Comparison of ENCODE assay signal across 9 cellular contexts in genomic region chr17:50948711-50949110, GRCh38.
DNase-seq lines count a peak whose midpoint lies in the region; ATAC-seq and TF ChIP-seq lines count a peak whose summit lies in the region.
"Had no signal": no experiment of that assay in that cellular context is flagged by ENCODE, and none has a peak within 500 bp of the region (broad histone marks: within the 10 kb centered on the region; RNA-seq: fewer than 3 reads in every experiment).

No MANE protein-coding gene starts in this region.

- no peak overlapping the region; the same call in 1 of the 2 replicates for H2AFZ ChIP-seq in SK-N-SH (ENCODE audit: low read depth)

- H3K27ac ChIP-seq in SK-N-SH (ENCODE audit: low read depth in 2 of 2, low read length in 1 of 2), result peak overlapping the region; percentile 81 to 82; a peak in 3 of 4 replicates
- H3K27ac ChIP-seq in caudate nucleus (ENCODE audit: low read depth, low read length), result peak overlapping the region; percentile 78
- H3K27ac ChIP-seq in mucosa of rectum (ENCODE audit: low read depth in 2 of 2, low read length in 2 of 2), result peak overlapping the region; percentile 93 to 97
- H3K27ac ChIP-seq in suprapubic skin, result peak overlapping the region; percentile 78

- WGBS in SK-N-SH (ENCODE audit: low lambda C conversion rate), result 97% methylated on average over 13 of the region's 13 CpGs
- 91% methylated on average over 13 of the region's 13 CpGs for WGBS in suprapubic skin

- no peak for DNase-seq in SK-N-SH
- no peak for DNase-seq in caudate nucleus (lab: John Stamatoyannopoulos, UW)
- DNase-seq in suprapubic skin (ENCODE audit: low spot score in 2 of 2), result peak in 1 of 2 donors; percentile 48
- DNase-seq in SHP77 (lab: John Stamatoyannopoulos, UW), result no peak
- DNase-seq in NK-92 treated with Interleukin-12 subunit alpha and Interleukin-12 subunit beta, amount 100 ng/mL, for 24 hours (lab: John Stamatoyannopoulos, UW), result no peak
- DNase-seq in 8988T, result no peak
- DNase-seq: stimulated activated naive CD4-positive, alpha-beta T cell had no signal

- TF ChIP-seq EP300 in SK-N-SH (IDR thresholded peaks at IDR 0.05; ENCODE audit: borderline replicate concordance in 1 of 2, low read depth in 1 of 2, low read length in 1 of 2) (no peak), suprapubic skin (IDR thresholded peaks at IDR 0.05) (no peak)

- H3K27me3 ChIP-seq in SK-N-SH (ENCODE audit: insufficient read depth) (no peaks in the 10 kb centered on the region), mucosa of rectum (ENCODE audit: control insufficient read depth in 2 of 2, insufficient read depth in 2 of 2, low read length in 2 of 2) (no peaks in the 10 kb centered on the region), suprapubic skin (no peaks in the 10 kb centered on the region)

- POLR2A ChIA-PET in SK-N-SH (lab: Yijun Ruan, JAX), result interaction anchor here (1.2 to 15.4 kb wide), 5 partner anchors 17 to 85 kb away, joined by 7 to 609 read pairs (median 24); partner anchors contain the start of gene TOB1

- H3F3A ChIP-seq in SK-N-SH (replicated peaks; ENCODE audit: insufficient read depth), result peaks cover 11% of the 10 kb centered on the region

- CTCF ChIA-PET in SK-N-SH (lab: Yijun Ruan, JAX), result interaction anchor here (0.6 to 16.9 kb wide), 13 partner anchors 8 to 1302 kb away, joined by 3 to 820 read pairs (median 19); partner anchors contain the start of genes NME1 and TOB1

- H3K9ac ChIP-seq in SK-N-SH (no peak overlapping the region), mucosa of rectum (ENCODE audit: low read depth in 1 of 2, low read length in 2 of 2) (peak overlapping the region; percentile 66 to 72)

- TF ChIP-seq POLR2A in suprapubic skin (IDR thresholded peaks at IDR 0.05), result no peak

- H3K79me2 ChIP-seq in SK-N-SH (ENCODE audit: insufficient read depth), result no peaks in the 10 kb centered on the region

- no peak for ATAC-seq in SK-N-SH treated with all-trans-retinoic acid at 6 μM for 48 hours

- no peak for TF ChIP-seq RAD21 in SK-N-SH (IDR thresholded peaks at IDR 0.05; ENCODE audit: low read length)

- H3K9me3 ChIP-seq in SK-N-SH (no peaks in the 10 kb centered on the region), mucosa of rectum (ENCODE audit: control insufficient read depth in 2 of 2, low read length in 2 of 2) (no peaks in the 10 kb centered on the region), suprapubic skin (no peaks in the 10 kb centered on the region)

- no peak overlapping the region for H3K4me3 ChIP-seq in SK-N-SH (ENCODE audit: low read depth in 2 of 2, low read length in 1 of 2)
- H3K4me3 ChIP-seq in mucosa of rectum (ENCODE audit: low read length in 2 of 2), result peak overlapping the region in 1 of 2 donors; percentile 37
- no peak overlapping the region for H3K4me3 ChIP-seq in suprapubic skin

- H4K20me1 ChIP-seq in SK-N-SH (ENCODE audit: insufficient read depth), result no peaks in the 10 kb centered on the region

- TF ChIP-seq CTCF in SK-N-SH (IDR thresholded peaks at IDR 0.05), result no peak
- no peak for TF ChIP-seq CTCF in suprapubic skin (IDR thresholded peaks at IDR 0.05)

- no peaks in the 10 kb centered on the region for H3K36me3 ChIP-seq in SK-N-SH (replicated peaks in 1 of 2; ENCODE audit: control insufficient read depth in 1 of 2, insufficient read depth in 2 of 2, low read length in 1 of 2)
- no peaks in the 10 kb centered on the region for H3K36me3 ChIP-seq in mucosa of rectum (ENCODE audit: control insufficient read depth in 2 of 2, insufficient read depth in 2 of 2, low read length in 2 of 2)
- H3K36me3 ChIP-seq in suprapubic skin, result no peaks in the 10 kb centered on the region

- no peaks in the 10 kb centered on the region for H3K9me2 ChIP-seq in SK-N-SH

- no peak overlapping the region for H3K4me2 ChIP-seq in SK-N-SH

- H3K4me1 ChIP-seq in SK-N-SH (ENCODE audit: control insufficient read depth in 1 of 2, insufficient read depth in 2 of 2, low read depth in 1 of 2, low read length in 1 of 2) (peaks cover 30 to 76% of the 10 kb centered on the region in 2 experiments; a peak in 3 of 4 replicates), mucosa of rectum (ENCODE audit: control insufficient read depth in 2 of 2, insufficient read depth in 2 of 2, low read length in 2 of 2) (peaks cover 60 to 65% of the 10 kb centered on the region in 2 donors), suprapubic skin (peaks cover 64% of the 10 kb centered on the region)

TF ChIP-seq in SK-N-SH, 30 proteins besides CTCF, POLR2A, EP300 and RAD21 (continues in another document):
- TF ChIP-seq JUND (IDR thresholded peaks at IDR 0.05), result no peak
- no peak for TF ChIP-seq FOSL2 (IDR thresholded peaks at IDR 0.05; ENCODE audit: borderline replicate concordance, low read depth)
- no peak for TF ChIP-seq TCF12 (IDR thresholded peaks at IDR 0.05)
- TF ChIP-seq REST (IDR thresholded peaks at IDR 0.05; ENCODE audit: low read depth, low read length), result no peak
- TF ChIP-seq FOXJ3 (CRISPR knock-in tag; IDR thresholded peaks at IDR 0.05), result no peak
- TF ChIP-seq YY1 (IDR thresholded peaks at IDR 0.05; ENCODE audit: low read depth), result no peak
- no peak for TF ChIP-seq ELF1 (IDR thresholded peaks at IDR 0.05)

TF ChIP-seq in SK-N-SH treated with all-trans-retinoic acid at 6 μM for 48 hours, 23 proteins besides CTCF, POLR2A, EP300 and RAD21:
- TF ChIP-seq PATZ1 (CRISPR knock-in tag; IDR thresholded peaks at IDR 0.05; ENCODE audit: borderline replicate concordance) (no peak), ZNF70 (CRISPR knock-in tag; IDR thresholded peaks at IDR 0.05) (no peak), CSDC2 (CRISPR knock-in tag; IDR thresholded peaks at IDR 0.05) (no peak), ZNF565 (CRISPR knock-in tag; conservative IDR thresholded peaks at IDR 0.05; ENCODE audit: low read depth) (no peak), PPARA (CRISPR knock-in tag; IDR thresholded peaks at IDR 0.05; ENCODE audit: borderline replicate concordance) (no peak), ZNF8 (CRISPR knock-in tag; IDR thresholded peaks at IDR 0.05) (no peak), ISL1 (CRISPR knock-in tag; IDR thresholded peaks at IDR 0.05) (no peak), CREB5 (CRISPR knock-in tag; IDR thresholded peaks at IDR 0.05; ENCODE audit: low read depth) (no peak), ZC3H10 (CRISPR knock-in tag; IDR thresholded peaks at IDR 0.05) (no peak), SNAI2 (CRISPR knock-in tag; IDR thresholded peaks at IDR 0.05) (no peak), POU6F1 (CRISPR knock-in tag; IDR thresholded peaks at IDR 0.05; ENCODE audit: borderline replicate concordance, low read depth) (no peak), ZFP3 (CRISPR knock-in tag; IDR thresholded peaks at IDR 0.05) (no peak)
